Comparison of ENCODE assay signal across 20 cellular contexts in the genomic region with DNA sequence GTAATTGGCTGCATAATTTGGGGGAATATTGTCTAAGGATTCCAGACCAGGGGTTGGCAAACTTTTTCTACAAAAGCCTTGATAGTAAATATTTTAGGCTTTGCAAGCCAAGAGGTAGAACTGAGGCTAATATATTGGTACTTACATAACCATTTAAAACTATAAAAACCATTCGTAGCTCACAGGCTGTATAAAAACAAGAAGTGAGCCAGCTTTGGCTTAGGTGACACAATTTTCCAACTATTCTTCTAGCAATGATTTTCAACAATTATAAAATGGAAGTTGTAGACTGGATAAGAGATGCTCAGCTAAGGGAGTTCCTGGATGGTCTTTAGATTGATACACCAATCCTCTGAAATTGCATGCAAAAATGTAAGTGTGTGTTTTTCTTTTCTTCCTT. TPM values are rescaled to one million over a fixed set of nuclear protein-coding genes. Genes with fewer than 3 reads are reported as not detected.
"Had no signal": no experiment of that assay in that cellular context is flagged by ENCODE, and none has a peak within 500 bp of the region (broad histone marks: within the 10 kb centered on the region; RNA-seq: fewer than 3 reads in every experiment).

No MANE protein-coding gene starts in this region.

- H2AFZ ChIP-seq: neural progenitor cell had no signal

- H3K4me1 Mint-ChIP-seq: activated T-helper 17 cell treated with anti-CD3 and anti-CD28 coated beads, Interleukin-2, amount 50 U/mL, for 72 hours had no signal

- ATAC-seq: activated T-helper 17 cell treated with anti-CD3 and anti-CD28 coated beads, Interleukin-2, amount 50 U/mL, for 72 hours; body of pancreas; gastroesophageal sphincter; right cardiac atrium; stimulated activated naive B cell treated with anti-CD40 and anti-IgM and Interleukin-4, amounts not matched to agents 10 μg/mL and 1 μg/mL and 100 μg/mL, for 72 hours had no signal

- H3K9me3 ChIP-seq: adrenal gland, body of pancreas, gastroesophageal sphincter, left ventricle myocardium inferior, transverse colon had no signal

- H3K4me2 ChIP-seq: neural progenitor cell, smooth muscle cell had no signal

- H3K36me3 ChIP-seq: adrenal gland, gastroesophageal sphincter, left ventricle myocardium inferior, neural progenitor cell, transverse colon had no signal

- H3K27me3 ChIP-seq: adrenal gland, body of pancreas, gastroesophageal sphincter, neural progenitor cell, transverse colon had no signal

- H3K4me3 Mint-ChIP-seq: activated CD4-positive, alpha-beta T cell treated with anti-CD3 and anti-CD28 coated beads, Interleukin-2, amount 10 ng/mL, durations not matched to agents 24 days and 14 days; activated naive CD4-positive, alpha-beta T cell treated with anti-CD3 and anti-CD28 coated beads for 36 hours; activated T-helper 17 cell treated with anti-CD3 and anti-CD28 coated beads, Interleukin-2, amount 50 U/mL, for 72 hours; neural progenitor cell; stimulated activated naive B cell treated with anti-CD40 and anti-IgM and Interleukin-4, amounts not matched to agents 10 μg/mL and 1 μg/mL and 100 μg/mL, for 72 hours had no signal

- H3K36me3 Mint-ChIP-seq: neural progenitor cell; stimulated activated naive B cell treated with anti-CD40 and anti-IgM and Interleukin-4, amounts not matched to agents 10 μg/mL and 1 μg/mL and 100 μg/mL, for 72 hours had no signal

- DNase-seq: activated CD4-positive, alpha-beta T cell treated with anti-CD3 and anti-CD28 coated beads, Interleukin-2, amount 10 ng/mL, durations not matched to agents 24 days and 14 days; activated naive CD4-positive, alpha-beta T cell treated with anti-CD3 and anti-CD28 coated beads for 36 hours; adrenal gland; body of pancreas; central memory CD4-positive, alpha-beta T cell; cortex of kidney; effector memory CD4-positive, alpha-beta T cell; kidney; left ventricle myocardium inferior; mesendoderm; right cardiac atrium; stimulated activated naive B cell treated with anti-CD40 and anti-IgM and Interleukin-4, amounts not matched to agents 10 μg/mL and 1 μg/mL and 100 μg/mL, for 72 hours; T-helper 1 cell; transverse colon had no signal

- H3K27me3 Mint-ChIP-seq: progenitor cell of endocrine pancreas had no signal

- H3K4me1 ChIP-seq: adrenal gland, body of pancreas, gastroesophageal sphincter, left ventricle myocardium inferior, neural progenitor cell, transverse colon had no signal

- H3K4me3 ChIP-seq: adrenal gland, body of pancreas, gastroesophageal sphincter, left ventricle myocardium inferior, neural progenitor cell, smooth muscle cell, transverse colon had no signal

- H3K9me3 Mint-ChIP-seq: activated CD4-positive, alpha-beta T cell treated with anti-CD3 and anti-CD28 coated beads, Interleukin-2, amount 10 ng/mL, durations not matched to agents 24 days and 14 days; activated naive CD4-positive, alpha-beta T cell treated with anti-CD3 and anti-CD28 coated beads for 36 hours; activated T-helper 17 cell treated with anti-CD3 and anti-CD28 coated beads, Interleukin-2, amount 50 U/mL, for 72 hours; neural progenitor cell; stimulated activated naive B cell treated with anti-CD40 and anti-IgM and Interleukin-4, amounts not matched to agents 10 μg/mL and 1 μg/mL and 100 μg/mL, for 72 hours had no signal

- H3K9ac ChIP-seq: neural progenitor cell had no signal

- H3K27ac ChIP-seq: adrenal gland, body of pancreas, epithelial cell of prostate, gastroesophageal sphincter, left ventricle myocardium inferior, neural progenitor cell, transverse colon had no signal

RNA-seq across cellular contexts. Expression of a gene that starts 1.4 kb away (rescaled TPM):
- total RNA-seq: activated CD4-positive, alpha-beta T cell treated with anti-CD3 and anti-CD28 coated beads, Interleukin-2, amount 10 ng/mL, durations not matched to agents 24 days and 14 days; activated naive CD4-positive, alpha-beta T cell treated with anti-CD3 and anti-CD28 coated beads for 36 hours; activated T-helper 17 cell treated with anti-CD3 and anti-CD28 coated beads, Interleukin-2, amount 50 U/mL, for 72 hours; transverse colon had no signal
- polyA plus RNA-seq: right cardiac atrium, smooth muscle cell had no signal
